8 cellular contexts compared by ENCODE assay signal in the genomic region with DNA sequence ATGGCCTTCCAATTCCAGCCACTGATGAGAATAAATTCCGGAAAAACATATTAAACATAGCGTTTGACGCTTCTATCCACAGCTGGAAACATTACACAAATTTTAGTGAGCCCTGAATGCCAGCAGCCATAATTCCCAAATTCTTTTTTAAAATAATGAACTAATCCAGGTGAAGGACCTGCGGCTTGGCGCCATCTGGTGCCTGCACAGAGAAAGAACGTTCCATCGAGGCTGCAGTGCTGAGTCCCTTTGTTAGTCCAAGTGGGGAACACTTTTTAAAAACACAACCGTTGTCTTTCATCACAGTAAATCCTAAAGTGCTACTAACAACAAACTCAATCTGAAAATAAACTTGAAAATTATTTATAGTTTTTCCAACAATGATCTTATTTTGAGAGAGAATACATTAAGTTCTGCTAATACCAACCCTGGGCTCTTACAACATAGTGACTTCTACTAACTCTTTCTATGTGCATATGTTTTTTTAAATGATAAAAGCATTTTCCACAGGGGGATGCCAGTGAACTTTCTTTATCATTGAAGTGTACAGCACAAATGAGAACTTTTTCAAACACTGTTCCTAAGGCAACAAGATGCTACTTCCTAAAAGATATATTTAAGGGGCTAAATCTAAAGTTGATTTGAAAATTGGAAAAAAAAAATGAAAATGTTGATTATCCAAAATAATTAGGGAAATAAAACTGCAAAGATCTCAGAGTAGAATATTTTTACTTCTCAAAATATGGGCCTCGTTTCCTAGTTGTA.
DNase-seq lines count a peak whose midpoint lies in the region; ATAC-seq and TF ChIP-seq lines count a peak whose summit lies in the region.

No MANE protein-coding gene starts in this region.

- H3K27me3 ChIP-seq in smooth muscle cell (ENCODE audit: low read depth) = no peaks in the 10 kb centered on the region

- TF ChIP-seq CTCF in LNCAP (IDR thresholded peaks at IDR 0.05) = peak; percentile 89
- TF ChIP-seq CTCF in smooth muscle cell (IDR thresholded peaks at IDR 0.05; ENCODE audit: borderline replicate concordance, insufficient read depth, poor library complexity, severe bottlenecking) = peak; percentile 59

- peak overlapping the region; percentile 2 for H3K4me2 ChIP-seq in smooth muscle cell

- 17% methylated on average over 9 of the region's 9 CpGs for WGBS in smooth muscle cell (ENCODE audit: low lambda C conversion rate)

- H3K4me1 Mint-ChIP-seq in activated CD4-positive, alpha-beta T cell treated with anti-CD3 and anti-CD28 coated beads for 36 hours = no peaks in the 10 kb centered on the region
- no peaks in the 10 kb centered on the region for H3K4me1 Mint-ChIP-seq in activated CD4-positive, alpha-beta T cell treated with anti-CD3 and anti-CD28 coated beads, Interleukin-2, amount 10 ng/mL, durations not matched to agents 7 days and 5 days

- intact Hi-C loops in activated CD4-positive, alpha-beta T cell treated with anti-CD3 and anti-CD28 coated beads for 36 hours (cut with DNase I, micrococcal nuclease) = loop anchor here (1.0 to 5.0 kb wide), 5 partner anchors 344 to 676 kb away; no protein-coding TSS in a partner anchor
- intact Hi-C loops in left ventricle myocardium superior (cut with micrococcal nuclease) = no loop called here

- POLR2A ChIA-PET in activated CD4-positive, alpha-beta T cell treated with anti-CD3 and anti-CD28 coated beads for 36 hours (lab: Charles Lee) = interaction anchor here (0.7 kb wide), 1 partner anchor 305 kb away, joined by 8 read pairs; no protein-coding TSS in a partner anchor
- POLR2A ChIA-PET in activated CD4-positive, alpha-beta T cell treated with anti-CD3 and anti-CD28 coated beads, Interleukin-2, amount 10 ng/mL, durations not matched to agents 7 days and 5 days (lab: Charles Lee) = no interaction called here

- ATAC-seq in activated CD4-positive, alpha-beta T cell treated with anti-CD3 and anti-CD28 coated beads for 36 hours = no peak
- no peak for ATAC-seq in left ventricle myocardium superior
- ATAC-seq in GM18909 (IDR thresholded peaks at IDR 0.05; ENCODE audit: poor library complexity, unreplicated experiment) = no peak

- H3K9me3 Mint-ChIP-seq in activated CD4-positive, alpha-beta T cell treated with anti-CD3 and anti-CD28 coated beads for 36 hours (ENCODE audit: low read depth) = no peaks in the 10 kb centered on the region
- no peaks in the 10 kb centered on the region for H3K9me3 Mint-ChIP-seq in activated CD4-positive, alpha-beta T cell treated with anti-CD3 and anti-CD28 coated beads, Interleukin-2, amount 10 ng/mL, durations not matched to agents 7 days and 5 days

- peak overlapping the region; percentile 12 for H3K27ac ChIP-seq in smooth muscle cell (ENCODE audit: low read depth)

- no peak overlapping the region for H3K9ac ChIP-seq in smooth muscle cell (ENCODE audit: low read depth)

- H3K27me3 Mint-ChIP-seq in activated CD4-positive, alpha-beta T cell treated with anti-CD3 and anti-CD28 coated beads for 36 hours = peaks cover 30% of the 10 kb centered on the region
- H3K27me3 Mint-ChIP-seq in activated CD4-positive, alpha-beta T cell treated with anti-CD3 and anti-CD28 coated beads, Interleukin-2, amount 10 ng/mL, durations not matched to agents 7 days and 5 days = peaks cover 9% of the 10 kb centered on the region

- H3F3A ChIP-seq in smooth muscle cell (ENCODE audit: low read depth) = peaks cover 7% of the 10 kb centered on the region

- no peaks in the 10 kb centered on the region for H3K9me3 ChIP-seq in smooth muscle cell (replicated peaks; ENCODE audit: low read depth)

- H3K36me3 Mint-ChIP-seq in activated CD4-positive, alpha-beta T cell treated with anti-CD3 and anti-CD28 coated beads for 36 hours (ENCODE audit: low read depth) = no peaks in the 10 kb centered on the region
- no peaks in the 10 kb centered on the region for H3K36me3 Mint-ChIP-seq in activated CD4-positive, alpha-beta T cell treated with anti-CD3 and anti-CD28 coated beads, Interleukin-2, amount 10 ng/mL, durations not matched to agents 7 days and 5 days (ENCODE audit: low read depth)

- H3K4me3 Mint-ChIP-seq in activated CD4-positive, alpha-beta T cell treated with anti-CD3 and anti-CD28 coated beads for 36 hours = no peak overlapping the region
- H3K4me3 Mint-ChIP-seq in activated CD4-positive, alpha-beta T cell treated with anti-CD3 and anti-CD28 coated beads, Interleukin-2, amount 10 ng/mL, durations not matched to agents 7 days and 5 days = no peak overlapping the region

- DNase-seq in activated CD4-positive, alpha-beta T cell treated with anti-CD3 and anti-CD28 coated beads for 36 hours = peak; percentile 63
- DNase-seq in activated CD4-positive, alpha-beta T cell treated with anti-CD3 and anti-CD28 coated beads, Interleukin-2, amount 50 U/mL, for 1 hour = no peak
- DNase-seq in activated CD4-positive, alpha-beta T cell treated with anti-CD3 and anti-CD28 coated beads, Interleukin-2, amount 10 ng/mL, durations not matched to agents 7 days and 5 days = peak; percentile 33
- DNase-seq in left ventricle myocardium superior (peak; percentile 40), smooth muscle cell (lab: John Stamatoyannopoulos, UW; ENCODE audit: unreplicated experiment) (no peak)
- no peak for DNase-seq in activated CD8-positive, alpha-beta memory T cell treated with anti-CD3 and anti-CD28 coated beads, Interleukin-2, amount 50 U/mL, for 4 hours

- H3K36me3 ChIP-seq in smooth muscle cell (ENCODE audit: low read depth) = no peaks in the 10 kb centered on the region

- no peaks in the 10 kb centered on the region for H3K79me2 ChIP-seq in smooth muscle cell (ENCODE audit: low read depth)

- H2AFZ ChIP-seq in smooth muscle cell (ENCODE audit: low read depth) = no peak overlapping the region

- H3K4me3 ChIP-seq in smooth muscle cell = no peak overlapping the region

- no peak overlapping the region for H3K27ac Mint-ChIP-seq in activated CD4-positive, alpha-beta T cell treated with anti-CD3 and anti-CD28 coated beads for 36 hours
- H3K27ac Mint-ChIP-seq in activated CD4-positive, alpha-beta T cell treated with anti-CD3 and anti-CD28 coated beads, Interleukin-2, amount 10 ng/mL, durations not matched to agents 7 days and 5 days = no peak overlapping the region

- peaks cover 5% of the 10 kb centered on the region for H3K4me1 ChIP-seq in smooth muscle cell (ENCODE audit: low read depth)

- CTCF ChIA-PET in activated CD4-positive, alpha-beta T cell treated with anti-CD3 and anti-CD28 coated beads for 36 hours (lab: Charles Lee) = interaction anchor here (0.6 to 2.0 kb wide), 5 partner anchors 29 to 1076 kb away, joined by 3 to 6 read pairs (median 4); no protein-coding TSS in a partner anchor
- CTCF ChIA-PET in activated CD4-positive, alpha-beta T cell treated with anti-CD3 and anti-CD28 coated beads, Interleukin-2, amount 10 ng/mL, durations not matched to agents 7 days and 5 days (lab: Charles Lee) = no interaction called here

- H4K20me1 ChIP-seq in smooth muscle cell (ENCODE audit: low read depth) = no peaks in the 10 kb centered on the region

Comparison
In these comparisons a context has a peak if more than half of its experiments do, and no peak if none do; other contexts are left out.
1. DNase-seq: peak in activated CD4-positive, alpha-beta T cell treated with anti-CD3 and anti-CD28 coated beads for 36 hours (single experiment), activated CD4-positive, alpha-beta T cell treated with anti-CD3 and anti-CD28 coated beads, Interleukin-2, amount 10 ng/mL, durations not matched to agents 7 days and 5 days (single experiment) and left ventricle myocardium superior (single experiment); none in activated CD4-positive, alpha-beta T cell treated with anti-CD3 and anti-CD28 coated beads, Interleukin-2, amount 50 U/mL, for 1 hour (single experiment), smooth muscle cell (single experiment) and activated CD8-positive, alpha-beta memory T cell treated with anti-CD3 and anti-CD28 coated beads, Interleukin-2, amount 50 U/mL, for 4 hours (single experiment).